In the genomic region with DNA sequence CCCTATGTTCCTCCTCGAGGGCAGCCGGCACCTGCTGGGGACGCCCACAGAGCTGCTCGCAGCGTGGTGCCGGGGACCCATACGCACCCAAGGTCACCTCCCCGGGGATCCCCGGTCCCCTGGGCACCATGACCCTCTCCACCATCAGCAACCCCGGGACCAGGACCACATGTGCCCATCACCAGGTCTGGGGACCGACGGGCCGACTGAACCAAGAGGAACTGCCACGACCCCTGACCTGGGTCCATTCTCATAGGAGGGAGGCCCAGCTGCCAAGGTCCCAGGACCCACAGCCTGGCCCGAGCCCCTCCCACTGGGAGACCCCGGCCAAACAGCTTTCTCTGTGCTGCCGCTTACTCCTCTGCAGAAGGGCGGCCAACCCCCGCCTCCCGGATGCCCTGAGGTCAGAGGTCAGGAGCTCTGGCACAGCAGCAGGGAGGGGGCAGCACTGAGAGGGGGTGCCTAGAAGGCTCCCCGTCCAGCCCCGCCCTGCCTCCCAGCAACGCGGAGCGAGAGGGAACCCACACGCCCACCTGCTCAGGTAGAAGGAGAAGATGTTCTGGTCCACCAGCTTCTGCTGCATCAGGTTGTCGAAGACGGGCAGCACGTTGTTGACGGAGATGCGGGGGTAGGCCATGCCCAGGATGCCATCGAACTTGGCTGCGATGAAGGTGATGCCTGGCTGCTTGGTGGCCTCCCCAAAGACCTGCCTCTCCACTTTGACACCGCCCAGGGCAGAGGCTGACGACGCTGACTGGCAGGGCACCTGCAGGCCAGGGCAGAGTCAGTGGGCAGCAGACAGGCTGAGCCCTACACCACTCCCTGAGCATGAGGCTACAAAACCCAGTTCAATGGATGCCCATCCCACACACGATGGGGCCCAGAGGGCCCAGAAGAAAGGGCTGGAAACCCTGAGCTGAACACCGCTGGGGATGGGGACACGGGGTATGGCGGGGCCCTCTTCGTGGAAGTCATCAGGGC, we compare ENCODE assay signal across 16 cellular contexts. TPM values are rescaled to one million over a fixed set of nuclear protein-coding genes. Genes with fewer than 3 reads are reported as not detected.
DNase-seq lines count a peak whose midpoint lies in the region; ATAC-seq and TF ChIP-seq lines count a peak whose summit lies in the region.
"Had no signal": no experiment of that assay in that cellular context is flagged by ENCODE, and none has a peak within 500 bp of the region (broad histone marks: within the 10 kb centered on the region; RNA-seq: fewer than 3 reads in every experiment).

No MANE protein-coding gene starts in this region.

- H3K27ac Mint-ChIP-seq in activated CD4-positive, alpha-beta T cell treated with anti-CD3 and anti-CD28 coated beads, Interleukin-2, amount 10 ng/mL, durations not matched to agents 7 days and 5 days: peak overlapping the region; percentile 93
- H3K27ac Mint-ChIP-seq in activated naive CD4-positive, alpha-beta T cell treated with anti-CD3 and anti-CD28 coated beads, Interleukin-2, amount 50 U/mL, for 72 hours: peak overlapping the region; percentile 91 to 96
- H3K27ac Mint-ChIP-seq in nephron progenitor cell: no peak overlapping the region
- H3K27ac Mint-ChIP-seq: progenitor cell of endocrine pancreas had no signal

- TF ChIP-seq EP300 in suprapubic skin (IDR thresholded peaks at IDR 0.05): no peak

- H3K9me3 Mint-ChIP-seq in activated CD4-positive, alpha-beta T cell treated with anti-CD3 and anti-CD28 coated beads, Interleukin-2, amount 10 ng/mL, durations not matched to agents 7 days and 5 days: no peaks in the 10 kb centered on the region
- H3K9me3 Mint-ChIP-seq in activated naive CD4-positive, alpha-beta T cell treated with anti-CD3 and anti-CD28 coated beads, Interleukin-2, amount 50 U/mL, for 72 hours: no peaks in the 10 kb centered on the region
- no peaks in the 10 kb centered on the region for H3K9me3 Mint-ChIP-seq in nephron progenitor cell

- intact Hi-C loops in left lung (cut with DNase I): no loop called here

- no peaks in the 10 kb centered on the region for H3K27me3 Mint-ChIP-seq in activated CD4-positive, alpha-beta T cell treated with anti-CD3 and anti-CD28 coated beads, Interleukin-2, amount 10 ng/mL, durations not matched to agents 7 days and 5 days
- H3K27me3 Mint-ChIP-seq in nephron progenitor cell (ENCODE audit: low read depth, poor library complexity): no peaks in the 10 kb centered on the region
- H3K27me3 Mint-ChIP-seq: progenitor cell of endocrine pancreas had no signal

- H3K4me3 Mint-ChIP-seq in activated CD4-positive, alpha-beta T cell treated with anti-CD3 and anti-CD28 coated beads, Interleukin-2, amount 10 ng/mL, durations not matched to agents 7 days and 5 days: peak overlapping the region; percentile 70
- H3K4me3 Mint-ChIP-seq in nephron progenitor cell: no peak overlapping the region

- POLR2A ChIA-PET in activated CD4-positive, alpha-beta T cell treated with anti-CD3 and anti-CD28 coated beads, Interleukin-2, amount 10 ng/mL, durations not matched to agents 7 days and 5 days (lab: Charles Lee): interaction anchor here (0.8 kb wide), 1 partner anchor 1346 kb away, joined by 4 read pairs; no protein-coding TSS in a partner anchor

- no peak for DNase-seq in activated CD4-positive, alpha-beta T cell treated with anti-CD3 and anti-CD28 coated beads, Interleukin-2, amount 10 ng/mL, durations not matched to agents 7 days and 5 days
- no peak for DNase-seq in activated CD4-positive, alpha-beta T cell treated with anti-CD3 and anti-CD28 coated beads for 4 hours
- no peak for DNase-seq in activated naive CD4-positive, alpha-beta T cell treated with anti-CD3 and anti-CD28 coated beads, Interleukin-2, amount 50 U/mL, for 72 hours (ENCODE audit: low spot score in 2 of 2)
- DNase-seq in left lung (peak; percentile 36 to 78), suprapubic skin (ENCODE audit: low spot score in 2 of 2) (no peak), nephron progenitor cell (no peak), DMS79 (lab: John Stamatoyannopoulos, UW) (no peak)
- DNase-seq: effector CD8-positive, alpha-beta T cell; IMR-90; NCI-H146; NCI-H69; testis had no signal

- H3K4me1 Mint-ChIP-seq in activated CD4-positive, alpha-beta T cell treated with anti-CD3 and anti-CD28 coated beads, Interleukin-2, amount 10 ng/mL, durations not matched to agents 7 days and 5 days: peaks cover 73% of the 10 kb centered on the region
- peaks cover 22% of the 10 kb centered on the region for H3K4me1 Mint-ChIP-seq in nephron progenitor cell

- CTCF ChIA-PET in activated CD4-positive, alpha-beta T cell treated with anti-CD3 and anti-CD28 coated beads, Interleukin-2, amount 10 ng/mL, durations not matched to agents 7 days and 5 days (lab: Charles Lee): interaction anchor here (1.2 to 1.4 kb wide), 3 partner anchors 10 to 395 kb away, joined by 4 to 9 read pairs (median 5); no protein-coding TSS in a partner anchor

- no peaks in the 10 kb centered on the region for H3K9me3 ChIP-seq in left lung
- H3K9me3 ChIP-seq in suprapubic skin: no peaks in the 10 kb centered on the region
- H3K9me3 ChIP-seq: A549, SJSA1, testis had no signal

- TF ChIP-seq POLR2A in suprapubic skin (IDR thresholded peaks at IDR 0.05): no peak

- peaks cover 39% of the 10 kb centered on the region for H3K36me3 Mint-ChIP-seq in activated CD4-positive, alpha-beta T cell treated with anti-CD3 and anti-CD28 coated beads, Interleukin-2, amount 10 ng/mL, durations not matched to agents 7 days and 5 days (ENCODE audit: low read depth)
- no peaks in the 10 kb centered on the region for H3K36me3 Mint-ChIP-seq in activated naive CD4-positive, alpha-beta T cell treated with anti-CD3 and anti-CD28 coated beads, Interleukin-2, amount 50 U/mL, for 72 hours
- H3K36me3 Mint-ChIP-seq in nephron progenitor cell (ENCODE audit: low read depth): no peaks in the 10 kb centered on the region

- ATAC-seq in activated naive CD4-positive, alpha-beta T cell treated with anti-CD3 and anti-CD28 coated beads, Interleukin-2, amount 50 U/mL, for 72 hours: peak; percentile 4 to 9
- ATAC-seq in left lung (no peak), GM21529 (IDR thresholded peaks at IDR 0.05; ENCODE audit: unreplicated experiment) (no peak)
- ATAC-seq: A549 had no signal

- H3K4me3 ChIP-seq in left lung (peak overlapping the region in 1 of 2 donors; percentile 78), suprapubic skin (no peak overlapping the region)
- H3K4me3 ChIP-seq: A549, SJSA1, testis had no signal

- peaks cover 32 to 91% of the 10 kb centered on the region in 2 donors for H3K4me1 ChIP-seq in left lung
- peaks cover 66% of the 10 kb centered on the region for H3K4me1 ChIP-seq in suprapubic skin

- H3K27ac ChIP-seq in left lung (peak overlapping the region in 1 of 2 donors; percentile 88), suprapubic skin (peak overlapping the region; percentile 34)
- H3K27ac ChIP-seq: SJSA1, testis had no signal

- H3K27me3 ChIP-seq in left lung (no peaks in the 10 kb centered on the region), suprapubic skin (no peaks in the 10 kb centered on the region)
- H3K27me3 ChIP-seq: SJSA1, testis had no signal

- TF ChIP-seq CTCF in left lung (IDR thresholded peaks at IDR 0.05) (no peak), suprapubic skin (IDR thresholded peaks at IDR 0.05) (no peak), nephron progenitor cell (IDR thresholded peaks at IDR 0.05) (no peak)

- WGBS in suprapubic skin: 81% methylated on average over 18 of the region's 41 CpGs

- H3K36me3 ChIP-seq in left lung (peaks cover 0 to 100% of the 10 kb centered on the region in 2 donors), suprapubic skin (peaks cover 91% of the 10 kb centered on the region)

RNA-seq across cellular contexts. Expression of a gene that starts 6.6 kb away (rescaled TPM):
- total RNA-seq in activated CD4-positive, alpha-beta T cell treated with anti-CD3 and anti-CD28 coated beads, Interleukin-2, amount 10 ng/mL, durations not matched to agents 7 days and 5 days: 100 to 1,000 TPM; 140 to 154 TPM
- 10 to 100 TPM; 47.2 to 55.7 TPM for total RNA-seq in activated naive CD4-positive, alpha-beta T cell treated with anti-CD3 and anti-CD28 coated beads, Interleukin-2, amount 50 U/mL, for 72 hours
- 1,000 to 10,000 TPM; 1,902 to 2,455 TPM for total RNA-seq in left lung
- 100 to 1,000 TPM; 319 to 596 (median 469) TPM for total RNA-seq in suprapubic skin

RNA-seq across cellular contexts. Expression of a gene that starts 6.7 kb away (rescaled TPM):
- total RNA-seq in activated CD4-positive, alpha-beta T cell treated with anti-CD3 and anti-CD28 coated beads, Interleukin-2, amount 10 ng/mL, durations not matched to agents 7 days and 5 days: 1 to 10 TPM in 1 of 2 experiments, under 1 TPM in 1; 0.96 to 1.3 TPM
- total RNA-seq in activated naive CD4-positive, alpha-beta T cell treated with anti-CD3 and anti-CD28 coated beads, Interleukin-2, amount 50 U/mL, for 72 hours: 1 to 10 TPM; 1.2 to 1.8 TPM
- total RNA-seq in left lung (10 to 100 TPM in 1 of 2 donors, 1 to 10 TPM in 1; 3.4 to 16.5 TPM), suprapubic skin (1 to 10 TPM; 2.6 to 7.6 (median 6.9) TPM)

Comparison
In these comparisons a context has a peak if more than half of its experiments do, and no peak if none do; other contexts are left out.
1. DNase-seq: peak in left lung (2 of 2); none in activated CD4-positive, alpha-beta T cell treated with anti-CD3 and anti-CD28 coated beads, Interleukin-2, amount 10 ng/mL, durations not matched to agents 7 days and 5 days (single experiment), activated CD4-positive, alpha-beta T cell treated with anti-CD3 and anti-CD28 coated beads for 4 hours (0 of 2), activated naive CD4-positive, alpha-beta T cell treated with anti-CD3 and anti-CD28 coated beads, Interleukin-2, amount 50 U/mL, for 72 hours (0 of 2), suprapubic skin (0 of 2), nephron progenitor cell (single experiment) and DMS79 (single experiment).
2. ATAC-seq: peak in activated naive CD4-positive, alpha-beta T cell treated with anti-CD3 and anti-CD28 coated beads, Interleukin-2, amount 50 U/mL, for 72 hours (2 of 2); none in left lung (single experiment) and GM21529 (single experiment).